7 cellular contexts compared by ENCODE assay signal in the genomic region with DNA sequence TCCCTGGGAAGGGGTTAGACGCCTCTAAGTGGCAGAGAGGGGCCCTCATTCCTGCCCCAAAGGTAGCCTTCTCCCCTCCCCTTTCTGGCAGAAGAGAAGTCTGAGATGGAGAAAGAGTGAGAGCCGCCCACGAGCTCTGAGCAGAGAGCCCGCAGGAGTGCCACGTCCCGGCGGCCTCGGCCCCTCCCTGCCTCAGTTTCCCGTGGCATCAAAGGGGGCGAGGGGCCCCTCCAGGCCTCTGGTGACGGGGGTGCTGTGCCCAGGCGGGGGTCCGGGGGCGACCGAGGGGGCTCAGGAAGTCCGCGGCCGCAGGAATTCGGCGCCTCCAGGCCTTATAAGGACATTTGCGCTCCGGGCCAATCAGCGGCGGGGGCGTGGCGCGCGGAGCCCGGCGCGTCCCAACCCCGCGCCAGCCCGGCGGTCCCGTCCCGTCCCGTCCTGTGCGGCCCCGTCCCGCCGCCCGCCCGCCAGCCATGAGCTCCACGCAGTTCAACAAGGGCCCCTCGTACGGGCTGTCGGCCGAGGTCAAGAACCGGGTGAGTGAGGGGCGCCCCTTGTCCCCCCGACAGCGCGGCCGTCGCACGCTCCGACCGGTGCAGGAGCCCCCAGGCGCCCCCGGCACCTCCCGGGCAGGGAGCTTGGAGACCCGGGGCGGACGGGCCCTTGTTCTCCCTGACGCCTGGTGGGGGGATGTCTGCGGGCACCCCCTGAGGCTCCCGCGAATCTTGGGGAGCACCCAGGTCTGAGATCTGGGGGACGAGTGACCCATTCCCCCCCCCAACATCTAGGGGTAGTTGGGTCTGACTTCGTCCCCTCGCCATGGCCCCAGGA. TPM values are rescaled to one million over a fixed set of nuclear protein-coding genes. Genes with fewer than 3 reads are reported as not detected.
DNase-seq lines count a peak whose midpoint lies in the region; ATAC-seq and TF ChIP-seq lines count a peak whose summit lies in the region.

Gene CNN2, plus strand, starts transcription at position 420 of the 831 bp plus-strand sequence. Its CDS starts 54 bp downstream, at position 474.

- H3K9me3 Mint-ChIP-seq in activated naive CD4-positive, alpha-beta T cell treated with anti-CD3 and anti-CD28 coated beads, Interleukin-2, amount 10 ng/mL, durations not matched to agents 7 days and 5 days: no peaks in the 10 kb centered on the region

- peak within 1 kb of the TSS; percentile 91 for H3K4me2 ChIP-seq in osteoblast (ENCODE audit: insufficient read depth, low read length)

- TF ChIP-seq POLR2A in GM18505 (IDR thresholded peaks at IDR 0.05; ENCODE audit: borderline replicate concordance, extremely low read depth, insufficient read depth, insufficient read length) (peak; percentile 77), Raji (IDR thresholded peaks at IDR 0.05; ENCODE audit: insufficient read depth, low read depth, low read length) (peak; percentile 71), gastroesophageal sphincter (IDR thresholded peaks at IDR 0.05) (peak; percentile 97 to 98)

- H3K4me3 ChIP-seq in gastroesophageal sphincter: peak within 1 kb of the TSS; percentile 82 to 95
- peak within 1 kb of the TSS; percentile 98 for H3K4me3 ChIP-seq in osteoblast (ENCODE audit: insufficient read depth, low read length)

- CTCF ChIA-PET in activated naive CD4-positive, alpha-beta T cell treated with anti-CD3 and anti-CD28 coated beads, Interleukin-2, amount 10 ng/mL, durations not matched to agents 7 days and 5 days (lab: Charles Lee): interaction anchor here (0.6 to 1.5 kb wide), 4 partner anchors 38 to 240 kb away, joined by 3 to 4 read pairs (median 3); no protein-coding TSS in a partner anchor

- DNase-seq in activated naive CD4-positive, alpha-beta T cell treated with anti-CD3 and anti-CD28 coated beads, Interleukin-2, amount 10 ng/mL, durations not matched to agents 7 days and 5 days: peak; percentile 82
- peak; percentile 99 for DNase-seq in osteoblast (ENCODE audit: insufficient read length, low spot score, missing footprints)

- H3K36me3 Mint-ChIP-seq in activated naive CD4-positive, alpha-beta T cell treated with anti-CD3 and anti-CD28 coated beads, Interleukin-2, amount 10 ng/mL, durations not matched to agents 7 days and 5 days: peaks cover 24% of the 10 kb centered on the region

- peak within 1 kb of the TSS; percentile 96 to 99 (median 98) for H3K27ac ChIP-seq in gastroesophageal sphincter
- H3K27ac ChIP-seq in osteoblast (ENCODE audit: low read depth, low read length): peak within 1 kb of the TSS; percentile 79

- WGBS in gastroesophageal sphincter (ENCODE audit: low coverage in 1 of 2), 2 donors: 8% methylated on average over 2 of the region's 72 CpGs; no CpG with 5 or more reads in 1 of the 2 donors

- no peak for TF ChIP-seq CTCF in gastroesophageal sphincter (IDR thresholded peaks at IDR 0.05)
- TF ChIP-seq CTCF in osteoblast (IDR thresholded peaks at IDR 0.05; ENCODE audit: extremely low read depth, low read depth, low read length): no peak

- no peak for TF ChIP-seq EP300 in gastroesophageal sphincter (IDR thresholded peaks at IDR 0.05)

- H2AFZ ChIP-seq in osteoblast (ENCODE audit: low read length): peak within 1 kb of the TSS; percentile 74

- H3K27me3 ChIP-seq in gastroesophageal sphincter (peaks cover 4% of the 10 kb centered on the region), osteoblast (ENCODE audit: insufficient read depth, low read length) (no peaks in the 10 kb centered on the region)

- H3K79me2 ChIP-seq in osteoblast (ENCODE audit: insufficient read depth, low read length): peaks cover 50% of the 10 kb centered on the region

- H3K4me1 ChIP-seq in gastroesophageal sphincter (peaks cover 0 to 79% (median 21%) of the 10 kb centered on the region in 3 donors), osteoblast (ENCODE audit: insufficient read depth, low read length) (peaks cover 11% of the 10 kb centered on the region)

- peaks cover 40% of the 10 kb centered on the region for H3K4me1 Mint-ChIP-seq in activated naive CD4-positive, alpha-beta T cell treated with anti-CD3 and anti-CD28 coated beads, Interleukin-2, amount 10 ng/mL, durations not matched to agents 7 days and 5 days

- H3K4me3 Mint-ChIP-seq in activated naive CD4-positive, alpha-beta T cell treated with anti-CD3 and anti-CD28 coated beads, Interleukin-2, amount 10 ng/mL, durations not matched to agents 7 days and 5 days: peak within 1 kb of the TSS; percentile 97

- H3K36me3 ChIP-seq in gastroesophageal sphincter (peaks cover 0 to 7% of the 10 kb centered on the region in 2 donors), osteoblast (ENCODE audit: insufficient read depth, low read length) (peaks cover 12% of the 10 kb centered on the region)

- no peaks in the 10 kb centered on the region for H3K27me3 Mint-ChIP-seq in activated naive CD4-positive, alpha-beta T cell treated with anti-CD3 and anti-CD28 coated beads, Interleukin-2, amount 10 ng/mL, durations not matched to agents 7 days and 5 days

- H3K27ac Mint-ChIP-seq in activated naive CD4-positive, alpha-beta T cell treated with anti-CD3 and anti-CD28 coated beads, Interleukin-2, amount 10 ng/mL, durations not matched to agents 7 days and 5 days: peak within 1 kb of the TSS; percentile 94

- H4K20me1 ChIP-seq in osteoblast (ENCODE audit: insufficient read depth, low read length): peaks cover 32% of the 10 kb centered on the region

- H3K9me3 ChIP-seq in gastroesophageal sphincter (no peaks in the 10 kb centered on the region), osteoblast (ENCODE audit: low read depth, low read length) (no peaks in the 10 kb centered on the region)

- ATAC-seq in GM18505 (IDR thresholded peaks at IDR 0.05; ENCODE audit: unreplicated experiment) (peak; percentile 64), HG03139 (IDR thresholded peaks at IDR 0.05; ENCODE audit: unreplicated experiment) (peak; percentile 37), gastroesophageal sphincter (peak; percentile 76), HG03457 (IDR thresholded peaks at IDR 0.05; ENCODE audit: unreplicated experiment) (no peak)

RNA-seq across cellular contexts. Expression of gene CNN2, which starts in this region (rescaled TPM):
- total RNA-seq in gastroesophageal sphincter: 100 to 1,000 TPM in 1 of 4 donors, 10 to 100 TPM in 3; 52.9 to 103 (median 75.2) TPM
- 537 and 594 TPM in 2 replicates for total RNA-seq in osteoblast
